ENCODE assay signal across 9 cellular contexts in the genomic region with DNA sequence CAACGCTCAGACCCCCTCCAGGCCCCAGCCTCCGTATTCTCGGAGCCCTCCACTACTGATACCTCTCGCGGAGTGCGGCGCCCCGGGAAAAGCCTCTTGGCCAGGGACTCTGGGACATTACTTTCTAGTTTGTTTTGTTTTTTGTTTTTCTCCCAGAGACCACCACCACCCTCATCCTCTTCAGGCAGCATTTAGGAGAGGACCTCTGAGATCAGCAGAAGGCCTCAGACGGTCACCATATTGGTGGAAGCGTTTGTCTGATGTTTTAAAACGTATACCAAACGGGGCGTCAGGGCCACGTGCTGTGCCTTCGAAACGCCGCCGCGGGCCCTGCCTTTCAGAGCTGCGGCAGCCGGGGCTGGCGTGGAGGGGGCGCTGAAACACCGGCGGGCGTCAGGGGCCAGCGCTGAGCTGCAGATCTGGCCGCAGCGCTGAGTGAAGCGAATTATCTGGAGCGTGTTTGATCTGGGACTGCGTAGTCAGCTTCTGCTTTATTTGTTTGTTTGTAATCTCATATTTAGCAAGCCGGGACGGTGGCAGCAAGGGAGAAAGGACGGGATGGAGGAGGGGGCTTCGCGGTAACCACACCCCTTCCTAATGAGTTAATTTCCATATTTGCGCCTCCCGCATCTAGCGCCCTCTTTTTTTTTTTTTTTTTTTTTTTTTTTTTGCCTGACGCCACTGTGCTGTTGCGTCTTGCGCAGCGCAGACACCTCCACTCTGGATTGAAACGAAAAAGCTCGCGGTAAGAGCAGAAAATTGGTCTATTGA. TPM values are rescaled to one million over a fixed set of nuclear protein-coding genes. Genes with fewer than 3 reads are reported as not detected.
DNase-seq lines count a peak whose midpoint lies in the region; ATAC-seq and TF ChIP-seq lines count a peak whose summit lies in the region.
"Had no signal": no experiment of that assay in that cellular context is flagged by ENCODE, and none has a peak within 500 bp of the region (broad histone marks: within the 10 kb centered on the region; RNA-seq: fewer than 3 reads in every experiment).

No MANE protein-coding gene starts in this region.

- CTCF ChIA-PET in CD4-positive, alpha-beta memory T cell (lab: Charles Lee; ENCODE audit: partially characterized antibody): no interaction called here

- WGBS in aorta, 2 donors: 6 to 8% methylated on average over 46 to 47 of the region's 47 CpGs

- intact Hi-C loops in CD4-positive, alpha-beta memory T cell (cut with micrococcal nuclease): no loop called here
- intact Hi-C loops in dendritic cell treated with granulocyte-macrophage colony-stimulating factor and Interleukin-4, amounts not matched to agents 40 ng/mL and 50 ng/mL, for 4 days (cut with micrococcal nuclease): no loop called here
- intact Hi-C loops in natural killer cell (cut with micrococcal nuclease): no loop called here
- intact Hi-C loops in aorta (cut with DNase I): no loop called here

- TF ChIP-seq CTCF in natural killer cell (IDR thresholded peaks at IDR 0.05): no peak

- peaks cover 9 to 18% (median 12%) of the 10 kb centered on the region in 4 donors for H3K4me1 Mint-ChIP-seq in CD4-positive, alpha-beta memory T cell
- peaks cover 13% of the 10 kb centered on the region for H3K4me1 Mint-ChIP-seq in dendritic cell treated with granulocyte-macrophage colony-stimulating factor and Interleukin-4, amounts not matched to agents 40 ng/mL and 50 ng/mL, for 4 days (ENCODE audit: low read depth)
- peaks cover 5 to 14% of the 10 kb centered on the region in 2 donors for H3K4me1 Mint-ChIP-seq in natural killer cell

- ATAC-seq in natural killer cell (no peak), HG02870 (IDR thresholded peaks at IDR 0.05; ENCODE audit: unreplicated experiment) (no peak), aorta (ENCODE audit: low FRiP score) (no peak), HG02884 (IDR thresholded peaks at IDR 0.05; ENCODE audit: unreplicated experiment) (no peak), SK-N-SH treated with all-trans-retinoic acid at 6 μM for 48 hours (no peak)

- POLR2A ChIA-PET in CD4-positive, alpha-beta memory T cell (lab: Charles Lee; ENCODE audit: partially characterized antibody): no interaction called here

- peaks cover 5 to 12% of the 10 kb centered on the region in 2 donors for H3K36me3 Mint-ChIP-seq in CD4-positive, alpha-beta memory T cell
- no peaks in the 10 kb centered on the region for H3K36me3 Mint-ChIP-seq in dendritic cell treated with granulocyte-macrophage colony-stimulating factor and Interleukin-4, amounts not matched to agents 40 ng/mL and 50 ng/mL, for 4 days (ENCODE audit: low read depth)
- H3K36me3 Mint-ChIP-seq in natural killer cell: peaks cover 50% of the 10 kb centered on the region

- no peaks in the 10 kb centered on the region for H3K9me3 ChIP-seq in CD4-positive, alpha-beta memory T cell (ENCODE audit: control insufficient read depth in 1 of 2, low read length in 2 of 2)
- peaks cover 5% of the 10 kb centered on the region for H3K9me3 ChIP-seq in aorta (ENCODE audit: control insufficient read depth, low read length)

- no peak overlapping the region for H3K27ac ChIP-seq in CD4-positive, alpha-beta memory T cell (ENCODE audit: low read depth, low read length)
- no peak overlapping the region for H3K27ac ChIP-seq in aorta (ENCODE audit: low read depth in 1 of 2, low read length in 2 of 2)

- peaks cover 7 to 77% (median 56%) of the 10 kb centered on the region in 8 donors for H3K9me3 Mint-ChIP-seq in CD4-positive, alpha-beta memory T cell
- no peaks in the 10 kb centered on the region for H3K9me3 Mint-ChIP-seq in dendritic cell treated with granulocyte-macrophage colony-stimulating factor and Interleukin-4, amounts not matched to agents 40 ng/mL and 50 ng/mL, for 4 days
- peaks cover 3 to 7% of the 10 kb centered on the region in 2 donors for H3K9me3 Mint-ChIP-seq in natural killer cell

- H3K4me3 Mint-ChIP-seq in CD4-positive, alpha-beta memory T cell: peak overlapping the region; percentile 72 to 87 (median 76)
- H3K4me3 Mint-ChIP-seq in dendritic cell treated with granulocyte-macrophage colony-stimulating factor and Interleukin-4, amounts not matched to agents 40 ng/mL and 50 ng/mL, for 4 days: peak overlapping the region; percentile 55
- H3K4me3 Mint-ChIP-seq in natural killer cell: peak overlapping the region; percentile 75

- DNase-seq in CD4-positive, alpha-beta memory T cell: no peak
- DNase-seq in NCI-H1436 treated with DMSO at 0.1 percent for 48 hours (lab: John Stamatoyannopoulos, UW): peak; percentile 58
- no peak for DNase-seq in natural killer cell
- no peak for DNase-seq in aorta
- DNase-seq: SW 1271 had no signal

- no peak overlapping the region for H3K4me3 ChIP-seq in CD4-positive, alpha-beta memory T cell (ENCODE audit: low read length in 2 of 2)
- H3K4me3 ChIP-seq in aorta (ENCODE audit: low read length in 2 of 2): no peak overlapping the region

- H3K27me3 ChIP-seq in CD4-positive, alpha-beta memory T cell (ENCODE audit: insufficient read depth, low read length): peaks cover 63% of the 10 kb centered on the region
- H3K27me3 ChIP-seq in aorta (ENCODE audit: control insufficient read depth in 1 of 2, insufficient read depth in 2 of 2, low read length in 1 of 2): peaks cover 0 to 14% of the 10 kb centered on the region in 2 donors

- H3K27me3 Mint-ChIP-seq in CD4-positive, alpha-beta memory T cell: peaks cover 74 to 81% of the 10 kb centered on the region in 2 donors
- H3K27me3 Mint-ChIP-seq in dendritic cell treated with granulocyte-macrophage colony-stimulating factor and Interleukin-4, amounts not matched to agents 40 ng/mL and 50 ng/mL, for 4 days: peaks cover 93% of the 10 kb centered on the region
- peaks cover 81 to 83% of the 10 kb centered on the region in 2 donors for H3K27me3 Mint-ChIP-seq in natural killer cell (ENCODE audit: low read depth in 2 of 2)

- no peaks in the 10 kb centered on the region for H3K36me3 ChIP-seq in CD4-positive, alpha-beta memory T cell (ENCODE audit: insufficient read depth, low read length)
- no peaks in the 10 kb centered on the region for H3K36me3 ChIP-seq in aorta (ENCODE audit: control insufficient read depth in 1 of 2, insufficient read depth in 2 of 2, low read length in 1 of 2)

- peak overlapping the region in 3 of 7 donors; percentile 19 to 75 (median 52) for H3K27ac Mint-ChIP-seq in CD4-positive, alpha-beta memory T cell
- no peak overlapping the region for H3K27ac Mint-ChIP-seq in dendritic cell treated with granulocyte-macrophage colony-stimulating factor and Interleukin-4, amounts not matched to agents 40 ng/mL and 50 ng/mL, for 4 days
- no peak overlapping the region for H3K27ac Mint-ChIP-seq in natural killer cell

- H3K4me1 ChIP-seq in CD4-positive, alpha-beta memory T cell (ENCODE audit: insufficient read depth, low read length): peaks cover 12% of the 10 kb centered on the region
- no peaks in the 10 kb centered on the region for H3K4me1 ChIP-seq in aorta (ENCODE audit: control insufficient read depth in 1 of 2, insufficient read depth in 2 of 2, low read length in 2 of 2)

TF ChIP-seq in SK-N-SH treated with all-trans-retinoic acid at 6 μM for 48 hours, 23 proteins besides CTCF, POLR2A, EP300 and RAD21:
- no peak for TF ChIP-seq PPARA (CRISPR knock-in tag; IDR thresholded peaks at IDR 0.05; ENCODE audit: borderline replicate concordance)
- TF ChIP-seq ZC3H10 (CRISPR knock-in tag; IDR thresholded peaks at IDR 0.05): no peak
- no peak for TF ChIP-seq ZFP3 (CRISPR knock-in tag; IDR thresholded peaks at IDR 0.05)
- TF ChIP-seq GLIS3 (CRISPR knock-in tag; IDR thresholded peaks at IDR 0.05): no peak
- TF ChIP-seq SNAI2 (CRISPR knock-in tag; IDR thresholded peaks at IDR 0.05): no peak

RNA-seq across cellular contexts. Expression of a gene that starts 14.8 kb away (rescaled TPM):
- total RNA-seq in CD4-positive, alpha-beta memory T cell: not detected
- not detected for polyA plus RNA-seq in CD4-positive, alpha-beta memory T cell
- total RNA-seq in natural killer cell: not detected
- under 1 TPM; 0.24 to 0.29 TPM for total RNA-seq in aorta
- under 1 TPM in 1 of 2 donors, not detected in 1; 0.13 TPM for polyA plus RNA-seq in aorta
